Comparison of ENCODE assay signal across 8 cellular contexts in genomic region chr2:27262379-27263286, GRCh38. TPM values are rescaled to one million over a fixed set of nuclear protein-coding genes. Genes with fewer than 3 reads are reported as not detected.
DNase-seq lines count a peak whose midpoint lies in the region; ATAC-seq and TF ChIP-seq lines count a peak whose summit lies in the region.

SLC30A3 (minus strand) TSS chr2:27263047; CDS start chr2:27262906, 141 bp downstream.

- no peaks in the 10 kb centered on the region for H3K36me3 ChIP-seq in lower lobe of right lung

- CTCF ChIA-PET in GM10248 (lab: Yijun Ruan, JAX), result interaction anchor here (0.6 to 6.8 kb wide), 5 partner anchors 12 to 166 kb away, joined by 3 to 99 read pairs (median 4); partner anchors contain the start of genes DNAJC5G and TRIM54

- peak; percentile 90 for DNase-seq in GM10248 (ENCODE audit: extremely low spot score)
- no peak for DNase-seq in LNCaP clone FGC (ENCODE audit: low read depth)
- DNase-seq in activated CD4-positive, alpha-beta T cell treated with anti-CD3 and anti-CD28 coated beads for 1 hour, result peak; percentile 53
- no peak for DNase-seq in choroid plexus epithelial cell (ENCODE audit: low read depth)
- peak; percentile 74 for DNase-seq in lower lobe of right lung
- peak; percentile 11 to 56 (median 37) for DNase-seq in stimulated activated CD4-positive, alpha-beta T cell treated with anti-CD3 and anti-CD28 coated beads, TNF-alpha, amount 100 ng/mL, for 1 hour (ENCODE audit: low read depth in 3 of 3, low spot score in 1 of 3)
- no peak for DNase-seq in DMS153 treated with DMSO at 0.1 percent for 48 hours (lab: John Stamatoyannopoulos, UW; ENCODE audit: unreplicated experiment)
- no peak for DNase-seq in SKM-1 treated with dmso at 0.1 percent for 144 hours (lab: John Stamatoyannopoulos, UW; ENCODE audit: unreplicated experiment)

- no peak within 1 kb of the TSS for H3K27ac ChIP-seq in lower lobe of right lung

- POLR2A ChIA-PET in GM10248 (lab: Yijun Ruan, JAX), result interaction anchor here (0.6 kb wide), 1 partner anchor 9 kb away, joined by 5 read pairs; no protein-coding TSS in a partner anchor

- intact Hi-C loops in lower lobe of right lung (cut with DNase I), result no loop called here

- ATAC-seq in lower lobe of right lung, result peak; percentile 80 to 88

- H3K4me3 ChIP-seq in LNCaP clone FGC (ENCODE audit: low read depth, low read length) (peak within 1 kb of the TSS; percentile 43), choroid plexus epithelial cell (ENCODE audit: low read depth, low read length) (peak within 1 kb of the TSS; percentile 7), lower lobe of right lung (peak within 1 kb of the TSS; percentile 58)

- peaks cover 90% of the 10 kb centered on the region for H3K27me3 ChIP-seq in lower lobe of right lung (ENCODE audit: low read depth)

- H3K9me3 ChIP-seq in lower lobe of right lung, result no peaks in the 10 kb centered on the region

- peaks cover 32% of the 10 kb centered on the region for H3K4me1 ChIP-seq in lower lobe of right lung

- TF ChIP-seq CTCF in GM10248 (IDR thresholded peaks at IDR 0.05; ENCODE audit: control extremely low read depth, extremely low read depth, low read depth, missing control alignments) (no peak), LNCaP clone FGC (IDR thresholded peaks at IDR 0.05; ENCODE audit: control insufficient read depth, extremely low read depth, insufficient read depth) (no peak), choroid plexus epithelial cell (conservative IDR thresholded peaks at IDR 0.05; ENCODE audit: low read depth, low read length) (no peak), lower lobe of right lung (IDR thresholded peaks at IDR 0.05) (no peak)

RNA-seq across cellular contexts. Expression of gene SLC30A3, which starts in this region (rescaled TPM):
- 0.80 TPM for total RNA-seq in lower lobe of right lung

Comparison
In these comparisons a context has a peak if more than half of its experiments do, and no peak if none do; other contexts are left out.
1. Peak in DNase-seq, ATAC-seq and H3K4me3 ChIP-seq in lower lobe of right lung; RNA of the gene not detected or under 1 TPM.
2. DNase-seq: peak in GM10248 (single experiment), activated CD4-positive, alpha-beta T cell treated with anti-CD3 and anti-CD28 coated beads for 1 hour (single experiment) and stimulated activated CD4-positive, alpha-beta T cell treated with anti-CD3 and anti-CD28 coated beads, TNF-alpha, amount 100 ng/mL, for 1 hour (3 of 3); none in LNCaP clone FGC (single experiment), choroid plexus epithelial cell (single experiment), DMS153 treated with DMSO at 0.1 percent for 48 hours (single experiment) and SKM-1 treated with dmso at 0.1 percent for 144 hours (single experiment).
3. H3K4me3 ChIP-seq: peak in every context shown above with its lines; median percentile 58 in lower lobe of right lung; 43 in LNCaP clone FGC; 7 in choroid plexus epithelial cell.